ENCODE assay signal across 21 cellular contexts in the genomic region with DNA sequence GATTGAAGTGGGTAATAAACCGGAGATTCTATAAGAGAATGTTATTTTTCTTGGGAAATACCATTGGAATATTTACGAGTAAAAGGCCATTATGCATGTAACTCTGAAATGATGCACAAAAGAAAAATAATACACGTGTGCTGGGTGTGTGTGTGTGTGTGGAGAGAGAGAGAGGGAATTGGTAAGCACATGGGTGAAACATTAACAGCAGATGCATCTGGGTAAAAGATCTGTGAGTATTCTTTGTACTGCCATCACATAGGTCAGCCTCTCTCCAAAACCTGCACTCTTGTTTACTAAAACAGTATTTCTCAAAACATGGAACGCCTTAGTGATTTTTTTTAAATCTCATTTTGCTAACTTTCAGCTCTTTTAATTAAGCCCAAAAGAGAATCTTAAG. TPM values are rescaled to one million over a fixed set of nuclear protein-coding genes. Genes with fewer than 3 reads are reported as not detected.
DNase-seq lines count a peak whose midpoint lies in the region; ATAC-seq, FAIRE-seq and TF ChIP-seq lines count a peak whose summit lies in the region.
"Had no signal": no experiment of that assay in that cellular context is flagged by ENCODE, and none has a peak within 500 bp of the region (broad histone marks: within the 10 kb centered on the region; RNA-seq: fewer than 3 reads in every experiment).

No MANE protein-coding gene starts in this region.

- peaks cover 6% of the 10 kb centered on the region for H3K27me3 Mint-ChIP-seq in glutamatergic neuron (ENCODE audit: unreplicated experiment)
- H3K27me3 Mint-ChIP-seq in activated CD8-positive, alpha-beta memory T cell treated with anti-CD3 and anti-CD28 coated beads, Interleukin-2, amount 10 ng/mL, durations not matched to agents 7 days and 5 days, result peaks cover 9% of the 10 kb centered on the region

- H3K27ac Mint-ChIP-seq in glutamatergic neuron (ENCODE audit: unreplicated experiment), result peak overlapping the region; percentile 2
- no peak overlapping the region for H3K27ac Mint-ChIP-seq in activated CD8-positive, alpha-beta memory T cell treated with anti-CD3 and anti-CD28 coated beads, Interleukin-2, amount 10 ng/mL, durations not matched to agents 7 days and 5 days
- H3K27ac Mint-ChIP-seq: B cell; CD8-positive, alpha-beta T cell; HFFc6; IgD-negative memory B cell had no signal

- peak overlapping the region; percentile 43 for H3K4me2 ChIP-seq in A549

- CTCF ChIA-PET in A549 (lab: Yijun Ruan, JAX), result interaction anchor here (0.7 to 1.0 kb wide), 3 partner anchors 18 to 152 kb away, joined by 3 read pairs; no protein-coding TSS in a partner anchor
- CTCF ChIA-PET in activated CD8-positive, alpha-beta memory T cell treated with anti-CD3 and anti-CD28 coated beads, Interleukin-2, amount 10 ng/mL, durations not matched to agents 7 days and 5 days (lab: Charles Lee), result no interaction called here

- H3K36me3 Mint-ChIP-seq in glutamatergic neuron (ENCODE audit: unreplicated experiment), result peaks cover 17% of the 10 kb centered on the region
- H3K36me3 Mint-ChIP-seq in activated CD8-positive, alpha-beta memory T cell treated with anti-CD3 and anti-CD28 coated beads, Interleukin-2, amount 10 ng/mL, durations not matched to agents 7 days and 5 days, result no peaks in the 10 kb centered on the region
- H3K36me3 Mint-ChIP-seq: CD8-positive, alpha-beta T cell had no signal

- no peak for TF ChIP-seq POLR2A in A549 (IDR thresholded peaks at IDR 0.05; ENCODE audit: low read length)

- H3K4me3 Mint-ChIP-seq in glutamatergic neuron (ENCODE audit: unreplicated experiment), result no peak overlapping the region
- H3K4me3 Mint-ChIP-seq in activated CD8-positive, alpha-beta memory T cell treated with anti-CD3 and anti-CD28 coated beads, Interleukin-2, amount 10 ng/mL, durations not matched to agents 7 days and 5 days, result no peak overlapping the region
- H3K4me3 Mint-ChIP-seq: B cell; CD8-positive, alpha-beta T cell; HFFc6; IgD-negative memory B cell had no signal

- intact Hi-C loops in mucosa of descending colon (cut with DNase I, micrococcal nuclease), result no loop called here

- peaks cover 21% of the 10 kb centered on the region for H3K4me1 Mint-ChIP-seq in glutamatergic neuron (ENCODE audit: low read depth, unreplicated experiment)
- H3K4me1 Mint-ChIP-seq in activated CD8-positive, alpha-beta memory T cell treated with anti-CD3 and anti-CD28 coated beads, Interleukin-2, amount 10 ng/mL, durations not matched to agents 7 days and 5 days, result no peaks in the 10 kb centered on the region
- H3K4me1 Mint-ChIP-seq: B cell had no signal

- peaks cover 2% of the 10 kb centered on the region for H3K9me3 Mint-ChIP-seq in glutamatergic neuron (ENCODE audit: unreplicated experiment)
- H3K9me3 Mint-ChIP-seq in activated CD8-positive, alpha-beta memory T cell treated with anti-CD3 and anti-CD28 coated beads, Interleukin-2, amount 10 ng/mL, durations not matched to agents 7 days and 5 days (ENCODE audit: low read depth), result no peaks in the 10 kb centered on the region
- H3K9me3 Mint-ChIP-seq: CD8-positive, alpha-beta T cell; HFFc6 had no signal

- ATAC-seq in A549 (no peak), left lobe of liver (peak; percentile 89), mucosa of descending colon (peak; percentile 46), HG02885 (IDR thresholded peaks at IDR 0.05; ENCODE audit: poor library complexity, unreplicated experiment) (no peak)
- no peak for ATAC-seq in activated CD8-positive, alpha-beta memory T cell treated with anti-CD3 and anti-CD28 coated beads, Interleukin-2, amount 10 ng/mL, durations not matched to agents 7 days and 5 days
- ATAC-seq: CD8-positive, alpha-beta T cell; HCT116 had no signal

- no peak for FAIRE-seq in A549 (lab: Jason Lieb, UNC)
- FAIRE-seq: G401.6, GM12891, GM19239, HTR-8/SVneo had no signal

- DNase-seq in A549 (ENCODE audit: low read depth in 1 of 2, low spot score in 1 of 2), result no peak
- no peak for DNase-seq in glutamatergic neuron
- DNase-seq in left lobe of liver (ENCODE audit: low spot score), result no peak
- DNase-seq in mucosa of descending colon, result no peak
- DNase-seq in activated CD8-positive, alpha-beta memory T cell treated with anti-CD3 and anti-CD28 coated beads, Interleukin-2, amount 10 ng/mL, durations not matched to agents 7 days and 5 days, result no peak
- DNase-seq in NCI-H526 treated with DMSO at 0.1 percent for 48 hours (lab: John Stamatoyannopoulos, UW), result no peak
- DNase-seq: 8988T; Calu3; CD8-positive, alpha-beta T cell; GM23248; H7; HFFc6 had no signal

- H3K9me3 ChIP-seq in A549 (no peaks in the 10 kb centered on the region), mucosa of descending colon (no peaks in the 10 kb centered on the region)

- H3K4me1 ChIP-seq in A549 (peaks cover 9% of the 10 kb centered on the region; the same call in 2 of the 3 replicates), mucosa of descending colon (ENCODE audit: low read depth) (peaks cover 7% of the 10 kb centered on the region)
- H3K4me1 ChIP-seq: BLaER1 treated with 17β-estradiol and CSF1 and Interleukin-3, amounts not matched to agents 10 nM and 100 nM had no signal

- no peak overlapping the region for H3K27ac ChIP-seq in A549
- H3K27ac ChIP-seq: BLaER1 treated with 17β-estradiol and CSF1 and Interleukin-3, amounts not matched to agents 10 nM and 100 nM; GM23248 had no signal

- no peak for TF ChIP-seq EP300 in A549 (IDR thresholded peaks at IDR 0.05)

- POLR2A ChIA-PET in A549 (lab: Yijun Ruan, JAX), result no interaction called here

- 56% methylated on average over 4 of the region's 4 CpGs for WGBS in A549 (ENCODE audit: missing lambda C conversion rate)

- H3K4me3 ChIP-seq in A549 (no peak overlapping the region), mucosa of descending colon (no peak overlapping the region)
- H3K4me3 ChIP-seq: BLaER1 treated with 17β-estradiol and CSF1 and Interleukin-3, amounts not matched to agents 10 nM and 100 nM; GM23248 had no signal

- TF ChIP-seq CTCF in A549 (IDR thresholded peaks at IDR 0.05), result no peak
- TF ChIP-seq CTCF in glutamatergic neuron (IDR thresholded peaks at IDR 0.05; ENCODE audit: partially characterized antibody, unreplicated experiment), result no peak
- TF ChIP-seq CTCF in mucosa of descending colon (IDR thresholded peaks at IDR 0.05), result no peak

- no peak for TF ChIP-seq RAD21 in A549 (conservative IDR thresholded peaks at IDR 0.05 in 1 of 2, IDR thresholded peaks at IDR 0.05 in 1 of 2)

- no peaks in the 10 kb centered on the region for H3K36me3 ChIP-seq in mucosa of descending colon (ENCODE audit: low read depth)
- H3K36me3 ChIP-seq: BLaER1 treated with 17β-estradiol and CSF1 and Interleukin-3, amounts not matched to agents 10 nM and 100 nM had no signal

TF ChIP-seq in A549, 52 proteins besides CTCF, POLR2A, EP300 and RAD21:
- no peak for TF ChIP-seq MAFK (IDR thresholded peaks at IDR 0.05; ENCODE audit: partially characterized antibody)

RNA-seq across cellular contexts. Expression of a gene that starts 28.9 kb away (rescaled TPM):
- 4.6 and 5.0 TPM in 2 replicates for polyA plus RNA-seq in A549 (2011; rRNA removed)
- 3.4 and 3.7 TPM in 2 replicates for polyA plus RNA-seq in A549 (2012; cell fraction: cytosol; rRNA removed)
- polyA plus RNA-seq in A549 (2012; cell fraction: nucleus; rRNA removed), result 3.6 and 3.9 TPM in 2 replicates
- polyA plus RNA-seq in A549 (2017; fragmentation: RNase III; extraction: RNeasy Plus Mini Kit Qiagen cat#74134 plus additional on column Dnase treatment), result 4.2 to 5.3 TPM (median 4.5 TPM) in 3 replicates
- 8.7 and 11.8 TPM in 2 replicates for polyA minus RNA-seq in A549 (2011; rRNA and poly(A)+ RNA removed)
- total RNA-seq in glutamatergic neuron (ENCODE audit: unreplicated experiment), result 94.1 TPM
- total RNA-seq in left lobe of liver, result 1.6 TPM
- 10 to 100 TPM; 14.3 to 22.3 (median 19.5) TPM for total RNA-seq in mucosa of descending colon
- total RNA-seq in activated CD8-positive, alpha-beta memory T cell treated with anti-CD3 and anti-CD28 coated beads, Interleukin-2, amount 10 ng/mL, durations not matched to agents 7 days and 5 days, result not detected
- total RNA-seq: CD8-positive, alpha-beta T cell; GM23248 had no signal

Comparison
In these comparisons a context has a peak if more than half of its experiments do, and no peak if none do; other contexts are left out.
1. ATAC-seq: peak in left lobe of liver (single experiment) and mucosa of descending colon (single experiment); none in A549 (0 of 2), activated CD8-positive, alpha-beta memory T cell treated with anti-CD3 and anti-CD28 coated beads, Interleukin-2, amount 10 ng/mL, durations not matched to agents 7 days and 5 days (single experiment) and HG02885 (single experiment).